In the genomic region with DNA sequence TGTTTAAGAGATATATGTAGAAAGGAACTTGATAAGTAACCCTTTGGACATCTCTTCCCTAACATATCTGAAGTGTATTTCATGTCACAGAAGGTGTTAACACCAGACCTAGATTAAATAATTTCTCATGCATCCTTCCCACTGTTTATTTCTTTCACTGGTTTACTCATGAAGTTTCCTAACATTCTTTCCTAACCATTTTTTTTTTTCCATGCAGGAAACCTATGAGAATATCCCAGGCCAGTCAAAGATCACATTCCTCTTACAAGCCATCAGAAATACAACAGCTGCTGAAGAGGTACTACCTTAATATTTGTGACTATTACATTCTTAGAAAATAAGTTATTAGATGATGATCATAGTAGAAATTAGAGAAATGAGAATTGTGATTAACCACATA, we compare ENCODE assay signal across 1 cellular context.
TF ChIP-seq lines count a peak whose summit lies in the region.

No MANE protein-coding gene starts in this region.

TF ChIP-seq in GM23338, 12 proteins besides CTCF, POLR2A, EP300 and RAD21:
- TF ChIP-seq, protein P1, sequence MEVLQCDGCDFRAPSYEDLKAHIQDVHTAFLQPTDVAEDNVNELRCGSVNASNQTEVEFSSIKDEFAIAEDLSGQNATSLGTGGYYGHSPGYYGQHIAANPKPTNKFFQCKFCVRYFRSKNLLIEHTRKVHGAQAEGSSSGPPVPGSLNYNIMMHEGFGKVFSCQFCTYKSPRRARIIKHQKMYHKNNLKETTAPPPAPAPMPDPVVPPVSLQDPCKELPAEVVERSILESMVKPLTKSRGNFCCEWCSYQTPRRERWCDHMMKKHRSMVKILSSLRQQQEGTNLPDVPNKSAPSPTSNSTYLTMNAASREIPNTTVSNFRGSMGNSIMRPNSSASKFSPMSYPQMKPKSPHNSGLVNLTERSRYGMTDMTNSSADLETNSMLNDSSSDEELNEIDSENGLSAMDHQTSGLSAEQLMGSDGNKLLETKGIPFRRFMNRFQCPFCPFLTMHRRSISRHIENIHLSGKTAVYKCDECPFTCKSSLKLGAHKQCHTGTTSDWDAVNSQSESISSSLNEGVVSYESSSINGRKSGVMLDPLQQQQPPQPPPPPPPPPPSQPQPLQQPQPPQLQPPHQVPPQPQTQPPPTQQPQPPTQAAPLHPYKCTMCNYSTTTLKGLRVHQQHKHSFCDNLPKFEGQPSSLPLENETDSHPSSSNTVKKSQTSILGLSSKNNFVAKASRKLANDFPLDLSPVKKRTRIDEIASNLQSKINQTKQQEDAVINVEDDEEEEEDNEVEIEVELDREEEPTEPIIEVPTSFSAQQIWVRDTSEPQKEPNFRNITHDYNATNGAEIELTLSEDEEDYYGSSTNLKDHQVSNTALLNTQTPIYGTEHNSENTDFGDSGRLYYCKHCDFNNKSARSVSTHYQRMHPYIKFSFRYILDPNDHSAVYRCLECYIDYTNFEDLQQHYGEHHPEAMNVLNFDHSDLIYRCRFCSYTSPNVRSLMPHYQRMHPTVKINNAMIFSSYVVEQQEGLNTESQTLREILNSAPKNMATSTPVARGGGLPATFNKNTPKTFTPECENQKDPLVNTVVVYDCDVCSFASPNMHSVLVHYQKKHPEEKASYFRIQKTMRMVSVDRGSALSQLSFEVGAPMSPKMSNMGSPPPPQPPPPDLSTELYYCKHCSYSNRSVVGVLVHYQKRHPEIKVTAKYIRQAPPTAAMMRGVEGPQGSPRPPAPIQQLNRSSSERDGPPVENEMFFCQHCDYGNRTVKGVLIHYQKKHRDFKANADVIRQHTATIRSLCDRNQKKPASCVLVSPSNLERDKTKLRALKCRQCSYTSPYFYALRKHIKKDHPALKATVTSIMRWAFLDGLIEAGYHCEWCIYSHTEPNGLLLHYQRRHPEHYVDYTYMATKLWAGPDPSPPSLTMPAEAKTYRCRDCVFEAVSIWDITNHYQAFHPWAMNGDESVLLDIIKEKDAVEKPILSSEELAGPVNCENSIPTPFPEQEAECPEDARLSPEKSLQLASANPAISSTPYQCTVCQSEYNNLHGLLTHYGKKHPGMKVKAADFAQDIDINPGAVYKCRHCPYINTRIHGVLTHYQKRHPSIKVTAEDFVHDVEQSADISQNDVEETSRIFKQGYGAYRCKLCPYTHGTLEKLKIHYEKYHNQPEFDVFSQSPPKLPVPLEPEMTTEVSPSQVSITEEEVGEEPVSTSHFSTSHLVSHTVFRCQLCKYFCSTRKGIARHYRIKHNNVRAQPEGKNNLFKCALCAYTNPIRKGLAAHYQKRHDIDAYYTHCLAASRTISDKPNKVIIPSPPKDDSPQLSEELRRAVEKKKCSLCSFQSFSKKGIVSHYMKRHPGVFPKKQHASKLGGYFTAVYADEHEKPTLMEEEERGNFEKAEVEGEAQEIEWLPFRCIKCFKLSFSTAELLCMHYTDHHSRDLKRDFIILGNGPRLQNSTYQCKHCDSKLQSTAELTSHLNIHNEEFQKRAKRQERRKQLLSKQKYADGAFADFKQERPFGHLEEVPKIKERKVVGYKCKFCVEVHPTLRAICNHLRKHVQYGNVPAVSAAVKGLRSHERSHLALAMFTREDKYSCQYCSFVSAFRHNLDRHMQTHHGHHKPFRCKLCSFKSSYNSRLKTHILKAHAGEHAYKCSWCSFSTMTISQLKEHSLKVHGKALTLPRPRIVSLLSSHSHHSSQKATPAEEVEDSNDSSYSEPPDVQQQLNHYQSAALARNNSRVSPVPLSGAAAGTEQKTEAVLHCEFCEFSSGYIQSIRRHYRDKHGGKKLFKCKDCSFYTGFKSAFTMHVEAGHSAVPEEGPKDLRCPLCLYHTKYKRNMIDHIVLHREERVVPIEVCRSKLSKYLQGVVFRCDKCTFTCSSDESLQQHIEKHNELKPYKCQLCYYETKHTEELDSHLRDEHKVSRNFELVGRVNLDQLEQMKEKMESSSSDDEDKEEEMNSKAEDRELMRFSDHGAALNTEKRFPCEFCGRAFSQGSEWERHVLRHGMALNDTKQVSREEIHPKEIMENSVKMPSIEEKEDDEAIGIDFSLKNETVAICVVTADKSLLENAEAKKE (CRISPR knock-in tag; IDR thresholded peaks at IDR 0.05): no peak
- TF ChIP-seq JUNB (IDR thresholded peaks at IDR 0.05; ENCODE audit: unreplicated experiment): no peak
- no peak for TF ChIP-seq ZNF114 (CRISPR knock-in tag; IDR thresholded peaks at IDR 0.05)
- TF ChIP-seq EZH2phosphoT487 (IDR thresholded peaks at IDR 0.05; ENCODE audit: unreplicated experiment): no peak
- TF ChIP-seq NANOG (IDR thresholded peaks at IDR 0.05; ENCODE audit: borderline replicate concordance): no peak
- no peak for TF ChIP-seq ZNF331 (CRISPR knock-in tag; IDR thresholded peaks at IDR 0.05; ENCODE audit: low read depth)
- TF ChIP-seq, protein P2, sequence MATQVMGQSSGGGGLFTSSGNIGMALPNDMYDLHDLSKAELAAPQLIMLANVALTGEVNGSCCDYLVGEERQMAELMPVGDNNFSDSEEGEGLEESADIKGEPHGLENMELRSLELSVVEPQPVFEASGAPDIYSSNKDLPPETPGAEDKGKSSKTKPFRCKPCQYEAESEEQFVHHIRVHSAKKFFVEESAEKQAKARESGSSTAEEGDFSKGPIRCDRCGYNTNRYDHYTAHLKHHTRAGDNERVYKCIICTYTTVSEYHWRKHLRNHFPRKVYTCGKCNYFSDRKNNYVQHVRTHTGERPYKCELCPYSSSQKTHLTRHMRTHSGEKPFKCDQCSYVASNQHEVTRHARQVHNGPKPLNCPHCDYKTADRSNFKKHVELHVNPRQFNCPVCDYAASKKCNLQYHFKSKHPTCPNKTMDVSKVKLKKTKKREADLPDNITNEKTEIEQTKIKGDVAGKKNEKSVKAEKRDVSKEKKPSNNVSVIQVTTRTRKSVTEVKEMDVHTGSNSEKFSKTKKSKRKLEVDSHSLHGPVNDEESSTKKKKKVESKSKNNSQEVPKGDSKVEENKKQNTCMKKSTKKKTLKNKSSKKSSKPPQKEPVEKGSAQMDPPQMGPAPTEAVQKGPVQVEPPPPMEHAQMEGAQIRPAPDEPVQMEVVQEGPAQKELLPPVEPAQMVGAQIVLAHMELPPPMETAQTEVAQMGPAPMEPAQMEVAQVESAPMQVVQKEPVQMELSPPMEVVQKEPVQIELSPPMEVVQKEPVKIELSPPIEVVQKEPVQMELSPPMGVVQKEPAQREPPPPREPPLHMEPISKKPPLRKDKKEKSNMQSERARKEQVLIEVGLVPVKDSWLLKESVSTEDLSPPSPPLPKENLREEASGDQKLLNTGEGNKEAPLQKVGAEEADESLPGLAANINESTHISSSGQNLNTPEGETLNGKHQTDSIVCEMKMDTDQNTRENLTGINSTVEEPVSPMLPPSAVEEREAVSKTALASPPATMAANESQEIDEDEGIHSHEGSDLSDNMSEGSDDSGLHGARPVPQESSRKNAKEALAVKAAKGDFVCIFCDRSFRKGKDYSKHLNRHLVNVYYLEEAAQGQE (IDR thresholded peaks at IDR 0.05; ENCODE audit: unreplicated experiment): no peak
- TF ChIP-seq, protein P3, sequence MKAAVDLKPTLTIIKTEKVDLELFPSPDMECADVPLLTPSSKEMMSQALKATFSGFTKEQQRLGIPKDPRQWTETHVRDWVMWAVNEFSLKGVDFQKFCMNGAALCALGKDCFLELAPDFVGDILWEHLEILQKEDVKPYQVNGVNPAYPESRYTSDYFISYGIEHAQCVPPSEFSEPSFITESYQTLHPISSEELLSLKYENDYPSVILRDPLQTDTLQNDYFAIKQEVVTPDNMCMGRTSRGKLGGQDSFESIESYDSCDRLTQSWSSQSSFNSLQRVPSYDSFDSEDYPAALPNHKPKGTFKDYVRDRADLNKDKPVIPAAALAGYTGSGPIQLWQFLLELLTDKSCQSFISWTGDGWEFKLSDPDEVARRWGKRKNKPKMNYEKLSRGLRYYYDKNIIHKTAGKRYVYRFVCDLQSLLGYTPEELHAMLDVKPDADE (IDR thresholded peaks at IDR 0.05): no peak
- no peak for TF ChIP-seq STAT1 (IDR thresholded peaks at IDR 0.05; ENCODE audit: unreplicated experiment)
- no peak for TF ChIP-seq EZH2 (IDR thresholded peaks at IDR 0.05; ENCODE audit: low read depth, unreplicated experiment)
- TF ChIP-seq CREB1 (CRISPR knock-in tag; IDR thresholded peaks at IDR 0.05; ENCODE audit: low read depth): no peak
- TF ChIP-seq POLR2AphosphoS5 (IDR thresholded peaks at IDR 0.05; ENCODE audit: low read depth): no peak
